In the genomic region with DNA sequence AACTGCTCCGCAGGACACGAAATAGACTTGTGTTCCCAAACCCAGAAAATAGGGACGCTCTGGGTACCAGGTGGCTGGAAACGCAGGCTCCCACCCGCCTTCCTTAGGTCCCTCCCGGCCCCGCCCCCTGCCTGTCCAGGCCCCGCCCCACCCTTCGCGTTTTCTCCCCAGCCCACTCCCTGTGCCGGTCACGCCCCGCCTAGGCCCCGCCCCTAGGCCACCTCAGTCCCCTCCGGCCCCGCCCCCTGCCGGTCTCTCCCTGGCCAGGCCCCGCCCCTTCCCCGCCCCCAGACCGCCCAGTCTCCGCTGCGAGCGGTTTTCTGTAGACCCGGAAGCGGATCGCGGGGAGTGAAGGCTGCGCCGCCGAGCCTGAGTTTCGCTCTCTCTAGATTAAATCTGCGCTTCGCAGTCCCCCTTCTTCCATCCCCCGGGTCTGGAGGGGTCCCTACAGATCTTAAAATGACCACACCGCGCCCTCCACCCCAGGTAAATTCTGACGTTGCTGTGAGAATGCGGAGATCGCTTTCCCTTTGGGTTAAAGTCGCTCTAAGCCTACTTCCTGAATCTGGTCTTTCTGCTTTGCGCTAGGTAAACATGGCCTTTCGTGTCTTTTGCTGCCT, we compare ENCODE assay signal across 8 cellular contexts. TPM values are rescaled to one million over a fixed set of nuclear protein-coding genes. Genes with fewer than 3 reads are reported as not detected.
DNase-seq lines count a peak whose midpoint lies in the region; ATAC-seq and TF ChIP-seq lines count a peak whose summit lies in the region.

No MANE protein-coding gene starts in this region.

- H3K27ac ChIP-seq in HL-60 (replicated peaks) (peak overlapping the region; percentile 75), SJSA1 (peak overlapping the region; percentile 51; the same call in 1 of the 2 replicates), stomach smooth muscle (ENCODE audit: low read length) (peak overlapping the region; percentile 78)

- H3K36me3 Mint-ChIP-seq in activated naive CD4-positive, alpha-beta T cell treated with anti-CD3 and anti-CD28 coated beads, Interleukin-2, amount 50 U/mL, for 24 hours: peaks cover 27% of the 10 kb centered on the region

- peaks cover 38% of the 10 kb centered on the region for H3K4me1 Mint-ChIP-seq in activated naive CD4-positive, alpha-beta T cell treated with anti-CD3 and anti-CD28 coated beads, Interleukin-2, amount 50 U/mL, for 24 hours

- peak overlapping the region; percentile 97 for H3K4me3 Mint-ChIP-seq in activated naive CD4-positive, alpha-beta T cell treated with anti-CD3 and anti-CD28 coated beads, Interleukin-2, amount 50 U/mL, for 24 hours

- no peak for ATAC-seq in HG02571 (IDR thresholded peaks at IDR 0.05; ENCODE audit: unreplicated experiment)

- H3K27me3 ChIP-seq in HL-60 (ENCODE audit: insufficient read depth, poor library complexity, severe bottlenecking) (no peaks in the 10 kb centered on the region), SJSA1 (replicated peaks) (no peaks in the 10 kb centered on the region), stomach smooth muscle (ENCODE audit: control insufficient read depth in 1 of 2, insufficient read depth in 2 of 2, low read length in 2 of 2) (no peaks in the 10 kb centered on the region)

- peaks cover 11% of the 10 kb centered on the region for H3K9me3 ChIP-seq in SJSA1 (replicated peaks)
- peaks cover 3 to 8% of the 10 kb centered on the region in 2 donors for H3K9me3 ChIP-seq in stomach smooth muscle (ENCODE audit: control insufficient read depth in 2 of 2, low read length in 2 of 2)

- peaks cover 3% of the 10 kb centered on the region for H3K4me1 ChIP-seq in SJSA1 (replicated peaks)
- peaks cover 14% of the 10 kb centered on the region for H3K4me1 ChIP-seq in stomach smooth muscle (ENCODE audit: control insufficient read depth, insufficient read depth, low read length)

- peaks cover 5% of the 10 kb centered on the region for H3K9me3 Mint-ChIP-seq in activated naive CD4-positive, alpha-beta T cell treated with anti-CD3 and anti-CD28 coated beads, Interleukin-2, amount 50 U/mL, for 24 hours

- peak overlapping the region; percentile 96 for H3K27ac Mint-ChIP-seq in activated naive CD4-positive, alpha-beta T cell treated with anti-CD3 and anti-CD28 coated beads, Interleukin-2, amount 50 U/mL, for 24 hours

- H3K36me3 ChIP-seq in SJSA1 (no peaks in the 10 kb centered on the region; the same call in 1 of the 2 replicates), stomach smooth muscle (ENCODE audit: control insufficient read depth in 2 of 2, insufficient read depth in 2 of 2, low read length in 2 of 2) (peaks cover 2 to 10% of the 10 kb centered on the region in 2 donors)

- H3K9ac ChIP-seq in stomach smooth muscle (ENCODE audit: low read length in 2 of 2): peak overlapping the region; percentile 91 to 98

- no peaks in the 10 kb centered on the region for H3K27me3 Mint-ChIP-seq in activated naive CD4-positive, alpha-beta T cell treated with anti-CD3 and anti-CD28 coated beads, Interleukin-2, amount 50 U/mL, for 24 hours

- H3K4me3 ChIP-seq in HL-60 (replicated peaks; ENCODE audit: insufficient read depth, low read length) (peak overlapping the region; percentile 54), SJSA1 (peak overlapping the region; percentile 52), stomach smooth muscle (ENCODE audit: low read length in 2 of 2) (peak overlapping the region; percentile 97 to 100)

- peak; percentile 94 for DNase-seq in DMS53 (lab: John Stamatoyannopoulos, UW)
- peak; percentile 51 to 88 for DNase-seq in HL-60 (ENCODE audit: low read depth in 1 of 2, low spot score in 1 of 2)
- DNase-seq in SJSA1 (ENCODE audit: low read depth in 1 of 2, low spot score in 2 of 2): peak; percentile 62 to 92
- DNase-seq in glomerular visceral epithelial cell (ENCODE audit: extremely low spot score): peak; percentile 23
- DNase-seq in non-pigmented ciliary epithelial cell (ENCODE audit: low read depth): peak; percentile 55

- TF ChIP-seq CTCF in HL-60 (IDR thresholded peaks at IDR 0.05; ENCODE audit: insufficient read depth, low read length): no peak

RNA-seq across cellular contexts. Expression of gene ZNF665, which starts 3.7 kb away (rescaled TPM):
- 0.69 and 3.0 TPM in 2 replicates for total RNA-seq in SJSA1 (2014; rRNA removed; shearing (Covaris generic))

RNA-seq across cellular contexts. Expression of gene ZNF347, which starts 38.0 kb away (rescaled TPM):
- total RNA-seq in SJSA1 (2014; rRNA removed; shearing (Covaris generic)): 7.0 and 8.4 TPM in 2 replicates

RNA-seq across cellular contexts. Expression of gene ZNF677, which starts 57.8 kb away (rescaled TPM):
- total RNA-seq in SJSA1 (2014; rRNA removed; shearing (Covaris generic)): 1.9 and 5.4 TPM in 2 replicates

Comparison
In these comparisons a context has a peak if more than half of its experiments do, and no peak if none do; other contexts are left out.
1. DNase-seq: peak in every context shown above with its lines; median percentile 94 in DMS53; 77 in SJSA1; 70 in HL-60; 55 in non-pigmented ciliary epithelial cell; 23 in glomerular visceral epithelial cell.